ENCODE assay signal across 9 cellular contexts in genomic region chr12:3313655-3314305, GRCh38.
DNase-seq lines count a peak whose midpoint lies in the region; ATAC-seq, FAIRE-seq and TF ChIP-seq lines count a peak whose summit lies in the region.
"Had no signal": no experiment of that assay in that cellular context is flagged by ENCODE, and none has a peak within 500 bp of the region (broad histone marks: within the 10 kb centered on the region; RNA-seq: fewer than 3 reads in every experiment).

No MANE protein-coding gene starts in this region.

- no peaks in the 10 kb centered on the region for H3K9me3 Mint-ChIP-seq in endodermal cell

- no peak overlapping the region for H3K4me2 ChIP-seq in neuronal stem cell (ENCODE audit: insufficient read depth, low read length, poor library complexity, severe bottlenecking)

- H3K4ac ChIP-seq in neuronal stem cell (ENCODE audit: low read length) = no peak overlapping the region

- no peak overlapping the region for H4K91ac ChIP-seq in neuronal stem cell (ENCODE audit: low read depth, low read length, poor library complexity)

- H3K4me1 Mint-ChIP-seq in endodermal cell = no peaks in the 10 kb centered on the region

- no peak overlapping the region for H2AK5ac ChIP-seq in neuronal stem cell (ENCODE audit: low read depth, low read length)

- no peak overlapping the region for H3K27ac Mint-ChIP-seq in endodermal cell

- H3K4me1 ChIP-seq in endodermal cell (ENCODE audit: control insufficient read depth, insufficient read depth, low read length) (no peaks in the 10 kb centered on the region), neuronal stem cell (ENCODE audit: control insufficient read depth in 2 of 2, insufficient read depth in 1 of 2, low read depth in 1 of 2, low read length in 2 of 2) (peaks cover 0 to 4% of the 10 kb centered on the region in 2 donors)

- H3K9ac ChIP-seq in endodermal cell (ENCODE audit: extremely low read depth, low read length, poor library complexity, severe bottlenecking) (no peak overlapping the region), neuronal stem cell (ENCODE audit: low read depth, low read length, poor library complexity) (no peak overlapping the region)

- H3K27me3 ChIP-seq in endodermal cell (ENCODE audit: control insufficient read depth, insufficient read depth, low read length, poor library complexity, severe bottlenecking) = no peaks in the 10 kb centered on the region
- peaks cover 0 to 51% (median 0%) of the 10 kb centered on the region in 3 experiments for H3K27me3 ChIP-seq in neuronal stem cell (ENCODE audit: control insufficient read depth in 3 of 3, insufficient read depth in 3 of 3, low read depth in 1 of 3, low read length in 3 of 3)

- H3K9me3 ChIP-seq in endodermal cell (ENCODE audit: control insufficient read depth, low read length) = no peaks in the 10 kb centered on the region
- H3K9me3 ChIP-seq in neuronal stem cell (replicated peaks in 1 of 2; ENCODE audit: control insufficient read depth in 2 of 2, insufficient read depth in 1 of 2, low read depth in 1 of 2, low read length in 2 of 2) = no peaks in the 10 kb centered on the region

- H3K79me1 ChIP-seq in neuronal stem cell (ENCODE audit: low read depth, low read length) = no peaks in the 10 kb centered on the region

- no peak overlapping the region for H3K23ac ChIP-seq in neuronal stem cell (ENCODE audit: low read depth, low read length, poor library complexity)

- H2BK15ac ChIP-seq in neuronal stem cell (ENCODE audit: low read length) = no peak overlapping the region

- no peaks in the 10 kb centered on the region for H3K36me3 ChIP-seq in endodermal cell (ENCODE audit: control insufficient read depth, insufficient read depth, low read length)
- H3K36me3 ChIP-seq in neuronal stem cell (replicated peaks in 1 of 2; ENCODE audit: control insufficient read depth in 2 of 2, insufficient read depth in 2 of 2, low read length in 2 of 2) = no peaks in the 10 kb centered on the region

- DNase-seq in COR-L47 (lab: John Stamatoyannopoulos, UW) (peak; percentile 34), GM19239 (ENCODE audit: insufficient read length, low spot score) (peak; percentile 45), OCI-M1 (lab: John Stamatoyannopoulos, UW) (peak; percentile 27), endodermal cell (peak; percentile 90), neuronal stem cell (ENCODE audit: low spot score) (peak; percentile 23), NCI-H2107 (lab: John Stamatoyannopoulos, UW) (no peak)

- no peak for FAIRE-seq in GM19239 (lab: Jason Lieb, UNC)
- FAIRE-seq: islet of Langerhans had no signal

- no peak overlapping the region for H2BK120ac ChIP-seq in neuronal stem cell (ENCODE audit: low read depth, low read length)

- H3K14ac ChIP-seq in neuronal stem cell (ENCODE audit: low read length) = peak overlapping the region; percentile 22

- WGBS in endodermal cell (ENCODE audit: insufficient coverage in 1 of 2, insufficient read length in 1 of 2), 2 experiments = 62 to 66% methylated on average over 7 to 8 of the region's 8 CpGs
- WGBS in neuronal stem cell (ENCODE audit: extremely low coverage in 2 of 2, insufficient read length in 2 of 2, insufficient replicate concordance in 1 of 2), 2 donors = no CpG with 5 or more reads among the region's 8 CpGs

- H3K36me3 Mint-ChIP-seq in endodermal cell (ENCODE audit: low read depth) = no peaks in the 10 kb centered on the region

- H3K27ac ChIP-seq in endodermal cell (ENCODE audit: low read depth, low read length) (no peak overlapping the region), neuronal stem cell (replicated peaks; ENCODE audit: low read length) (no peak overlapping the region)

- peaks cover 5% of the 10 kb centered on the region for H3K27me3 Mint-ChIP-seq in endodermal cell (ENCODE audit: insufficient read depth)

- no peak overlapping the region for H2BK12ac ChIP-seq in neuronal stem cell (ENCODE audit: low read length)

- H2AFZ ChIP-seq in neuronal stem cell (ENCODE audit: low read length) = no peak overlapping the region

- ATAC-seq in GM21576 (IDR thresholded peaks at IDR 0.05; ENCODE audit: unreplicated experiment) (no peak), HG03571 (IDR thresholded peaks at IDR 0.05; ENCODE audit: unreplicated experiment) (no peak)

- H3K18ac ChIP-seq in neuronal stem cell (ENCODE audit: low read length) = peak overlapping the region; percentile 40

- TF ChIP-seq CTCF in endodermal cell (conservative IDR thresholded peaks at IDR 0.05) = peak; percentile 91

- H3K4me3 Mint-ChIP-seq in endodermal cell = no peak overlapping the region

- no peak overlapping the region for H4K8ac ChIP-seq in neuronal stem cell (ENCODE audit: low read depth, low read length)

- H3K4me3 ChIP-seq in endodermal cell (ENCODE audit: low read length) = no peak overlapping the region
- H3K4me3 ChIP-seq in neuronal stem cell (ENCODE audit: low read length in 2 of 2) = no peak overlapping the region

- H2BK5ac ChIP-seq in neuronal stem cell (ENCODE audit: low read length) = no peak overlapping the region
